Comparison of ENCODE assay signal across 18 cellular contexts in genomic region chr4:38268108-38268507, GRCh38.
DNase-seq lines count a peak whose midpoint lies in the region; ATAC-seq, FAIRE-seq and TF ChIP-seq lines count a peak whose summit lies in the region.
"Had no signal": no experiment of that assay in that cellular context is flagged by ENCODE, and none has a peak within 500 bp of the region (broad histone marks: within the 10 kb centered on the region; RNA-seq: fewer than 3 reads in every experiment).

No MANE protein-coding gene starts in this region.

- no peak overlapping the region for H3K9ac ChIP-seq in MM.1S (ENCODE audit: low read length)
- H3K9ac ChIP-seq: GM23248 had no signal

- 0 out of 2 replicates have a peak overlapping the region, but pooled peaks have one; percentile 32 for H3K4me2 ChIP-seq in MM.1S (ENCODE audit: low read depth, low read length)

- ATAC-seq in foreskin keratinocyte, result no peak

- no peak for TF ChIP-seq CTCF in GM12865 (IDR thresholded peaks at IDR 0.05; ENCODE audit: insufficient read depth, low read depth, low read length, missing control alignments)
- TF ChIP-seq CTCF in MM.1S (IDR thresholded peaks at IDR 0.05; ENCODE audit: low read length), result no peak
- TF ChIP-seq CTCF in neural crest cell (conservative IDR thresholded peaks at IDR 0.05), result no peak
- no peak for TF ChIP-seq CTCF in foreskin keratinocyte (conservative IDR thresholded peaks at IDR 0.05)

- no peak for TF ChIP-seq POLR2A in GM12892 (IDR thresholded peaks at IDR 0.05; ENCODE audit: low read depth, low read length)

- H3K9me2 ChIP-seq in MM.1S (replicated peaks; ENCODE audit: insufficient read depth, low read length), result no peaks in the 10 kb centered on the region

- peaks cover 6% of the 10 kb centered on the region for H3K4me1 Mint-ChIP-seq in neural crest cell
- H3K4me1 Mint-ChIP-seq: CD4-positive, alpha-beta memory T cell had no signal

- 0 out of 2 replicates have a peak, but pooled peaks cover 8% of the 10 kb centered on the region for H3F3A ChIP-seq in MM.1S (ENCODE audit: insufficient read depth, low read length)

- no peaks in the 10 kb centered on the region for H3K79me2 ChIP-seq in MM.1S (ENCODE audit: low read length)

- H3K4me3 Mint-ChIP-seq in neural crest cell, result no peak overlapping the region
- H3K4me3 Mint-ChIP-seq: CD4-positive, alpha-beta memory T cell had no signal

- H3K4me3 ChIP-seq in GM12865 (ENCODE audit: low read depth, low read length) (no peak overlapping the region), MM.1S (ENCODE audit: low read length) (no peak overlapping the region)
- H3K4me3 ChIP-seq: GM23248 had no signal

- no peaks in the 10 kb centered on the region for H3K9me3 ChIP-seq in MM.1S (replicated peaks; ENCODE audit: insufficient read depth, low read length)

- no peaks in the 10 kb centered on the region for H3K36me3 ChIP-seq in MM.1S (replicated peaks; ENCODE audit: insufficient read depth, low read length)

- no peaks in the 10 kb centered on the region for H3K36me3 Mint-ChIP-seq in neural crest cell (ENCODE audit: low read depth)
- H3K36me3 Mint-ChIP-seq: CD4-positive, alpha-beta memory T cell had no signal

- H2AFZ ChIP-seq in MM.1S (ENCODE audit: low read length), result no peak overlapping the region
- H2AFZ ChIP-seq: GM23248 had no signal

- H3K27me3 ChIP-seq in MM.1S (replicated peaks; ENCODE audit: insufficient read depth, low read length) (no peaks in the 10 kb centered on the region), foreskin keratinocyte (no peaks in the 10 kb centered on the region)

- H3K27ac Mint-ChIP-seq in neural crest cell (ENCODE audit: unreplicated experiment), result peak overlapping the region; percentile 37
- H3K27ac Mint-ChIP-seq: CD4-positive, alpha-beta memory T cell had no signal

- no peaks in the 10 kb centered on the region for H3K27me3 Mint-ChIP-seq in neural crest cell (ENCODE audit: low read depth)
- H3K27me3 Mint-ChIP-seq: CD4-positive, alpha-beta memory T cell had no signal

- H4K20me1 ChIP-seq in MM.1S (ENCODE audit: insufficient read depth, low read length), result no peaks in the 10 kb centered on the region

- FAIRE-seq in GM12892 (lab: Jason Lieb, UNC), result peak; percentile 5
- FAIRE-seq: H1 had no signal

- H3K27ac ChIP-seq in MM.1S (ENCODE audit: low read length) (peak overlapping the region; percentile 58; the same call in 1 of the 2 replicates), foreskin keratinocyte (no peak overlapping the region)
- H3K27ac ChIP-seq: GM23248 had no signal

- H3K9me3 Mint-ChIP-seq in neural crest cell, result no peaks in the 10 kb centered on the region
- H3K9me3 Mint-ChIP-seq: CD4-positive, alpha-beta memory T cell had no signal

- peak; percentile 9 for DNase-seq in GM12865 (ENCODE audit: low read depth)
- no peak for DNase-seq in GM12892 (ENCODE audit: insufficient read length)
- no peak for DNase-seq in MM.1S
- DNase-seq in neural crest cell (ENCODE audit: low read depth, low spot score), result no peak
- DNase-seq in amniotic stem cell (lab: John Stamatoyannopoulos, UW), result no peak
- DNase-seq in NCI-H1105 (lab: John Stamatoyannopoulos, UW), result no peak
- DNase-seq in foreskin keratinocyte, result no peak
- DNase-seq: C1 segment of cervical spinal cord; Calu3; CD4-positive, alpha-beta memory T cell; COR-L47; DMS53; DMS79 treated with DMSO at 0.1 percent for 48 hours; GF-D8; GM23248; H7; HCEC 1CT had no signal

- H3K4me1 ChIP-seq in MM.1S (ENCODE audit: low read length) (peaks cover 28% of the 10 kb centered on the region), foreskin keratinocyte (no peaks in the 10 kb centered on the region)
